ENCODE assay signal across 8 cellular contexts in genomic region chr2:174632847-174633620, GRCh38. TPM values are rescaled to one million over a fixed set of nuclear protein-coding genes. Genes with fewer than 3 reads are reported as not detected.
DNase-seq lines count a peak whose midpoint lies in the region; ATAC-seq and TF ChIP-seq lines count a peak whose summit lies in the region.

No MANE protein-coding gene starts in this region.

- H3K36me3 Mint-ChIP-seq in HFFc6 (ENCODE audit: low read depth): peaks cover 15% of the 10 kb centered on the region; the same call in 1 of the 2 replicates
- peaks cover 54% of the 10 kb centered on the region for H3K36me3 Mint-ChIP-seq in activated B cell treated with CpG ODN at 0.5 μM for 24 hours (ENCODE audit: low read depth)

- peak overlapping the region; percentile 77 for H3K4me3 Mint-ChIP-seq in HFFc6
- peak overlapping the region; percentile 95 for H3K4me3 Mint-ChIP-seq in activated B cell treated with CpG ODN at 0.5 μM for 24 hours

- H3K27me3 Mint-ChIP-seq in HFFc6 (ENCODE audit: insufficient read depth) (no peaks in the 10 kb centered on the region; the same call in 1 of the 2 replicates), activated B cell treated with CpG ODN at 0.5 μM for 24 hours (no peaks in the 10 kb centered on the region)

- H3K9me3 Mint-ChIP-seq in HFFc6 (no peaks in the 10 kb centered on the region), activated B cell treated with CpG ODN at 0.5 μM for 24 hours (no peaks in the 10 kb centered on the region)

- intact Hi-C loops in activated B cell treated with CpG ODN at 0.5 μM for 24 hours (cut with micrococcal nuclease): loop anchor here (2.0 kb wide), 1 partner anchor 32 kb away; no protein-coding TSS in a partner anchor
- intact Hi-C loops in lower lobe of right lung (cut with DNase I): no loop called here

- TF ChIP-seq CTCF in HFFc6 (IDR thresholded peaks at IDR 0.05): no peak
- TF ChIP-seq CTCF in activated B cell treated with CpG ODN at 0.5 μM for 24 hours (IDR thresholded peaks at IDR 0.05): no peak
- TF ChIP-seq CTCF in lower lobe of right lung (IDR thresholded peaks at IDR 0.05): no peak

- H3K27ac Mint-ChIP-seq in HFFc6 (peak overlapping the region; percentile 94), activated B cell treated with CpG ODN at 0.5 μM for 24 hours (peak overlapping the region; percentile 98)

- DNase-seq in HFFc6 (no peak), activated B cell treated with CpG ODN at 0.5 μM for 24 hours (no peak), lower lobe of right lung (no peak), NCI-H748 treated with DMSO at 0.1 percent for 48 hours (lab: John Stamatoyannopoulos, UW) (no peak), germinal center (ENCODE audit: low spot score) (no peak)

- H3K4me3 ChIP-seq in GM08714 (ENCODE audit: low read length): peak overlapping the region; percentile 77
- peak overlapping the region; percentile 46 for H3K4me3 ChIP-seq in lower lobe of right lung

- TF ChIP-seq POLR2A in GM18505 (IDR thresholded peaks at IDR 0.05; ENCODE audit: borderline replicate concordance, extremely low read depth, insufficient read depth, insufficient read length): no peak

- H3K4me1 Mint-ChIP-seq in HFFc6 (ENCODE audit: low read depth) (peaks cover 81% of the 10 kb centered on the region), activated B cell treated with CpG ODN at 0.5 μM for 24 hours (peaks cover 66% of the 10 kb centered on the region)

- H3K27me3 ChIP-seq in lower lobe of right lung (ENCODE audit: low read depth): no peaks in the 10 kb centered on the region

- H3K9me3 ChIP-seq in lower lobe of right lung: no peaks in the 10 kb centered on the region

- CTCF ChIA-PET in activated B cell treated with CpG ODN at 0.5 μM for 24 hours (lab: Charles Lee): interaction anchor here (0.7 to 2.8 kb wide), 8 partner anchors 29 to 170 kb away, joined by 3 to 18 read pairs (median 6); partner anchors contain the start of gene WIPF1

- H3K4me1 ChIP-seq in lower lobe of right lung: peaks cover 27% of the 10 kb centered on the region

- POLR2A ChIA-PET in activated B cell treated with CpG ODN at 0.5 μM for 24 hours (lab: Charles Lee): interaction anchor here (0.7 to 4.2 kb wide), 18 partner anchors 8 to 1053 kb away, joined by 3 to 123 read pairs (median 8); partner anchors contain the start of gene WIPF1

- H3K36me3 ChIP-seq in lower lobe of right lung: no peaks in the 10 kb centered on the region

- H3K27ac ChIP-seq in lower lobe of right lung: peak overlapping the region; percentile 77

- peak; percentile 11 for ATAC-seq in activated B cell treated with CpG ODN at 0.5 μM for 24 hours (ENCODE audit: low read depth)
- ATAC-seq in lower lobe of right lung: peak; percentile 31 to 40
- ATAC-seq in GM18505 (IDR thresholded peaks at IDR 0.05; ENCODE audit: unreplicated experiment): no peak
- no peak for ATAC-seq in GM19467 (IDR thresholded peaks at IDR 0.05; ENCODE audit: unreplicated experiment)

RNA-seq across cellular contexts. Expression of gene WIPF1, which starts 35.4 kb away (rescaled TPM):
- total RNA-seq in HFFc6 (2021; fragmentation: NEBNext Ultra II Directional; extraction: Animal tissue kit (Norgen Biotek cat#: 25700)): 10 to 100 TPM; 33.0 to 41.7 (median 38.5) TPM
- total RNA-seq in activated B cell treated with CpG ODN at 0.5 μM for 24 hours: 293 TPM in 2 replicates
- 84.4 TPM for total RNA-seq in lower lobe of right lung

Comparison
In these comparisons a context has a peak if more than half of its experiments do, and no peak if none do; other contexts are left out.
1. ATAC-seq: peak in activated B cell treated with CpG ODN at 0.5 μM for 24 hours (single experiment) and lower lobe of right lung (2 of 2); none in GM18505 (single experiment) and GM19467 (single experiment).